9 cellular contexts compared by ENCODE assay signal in the genomic region with DNA sequence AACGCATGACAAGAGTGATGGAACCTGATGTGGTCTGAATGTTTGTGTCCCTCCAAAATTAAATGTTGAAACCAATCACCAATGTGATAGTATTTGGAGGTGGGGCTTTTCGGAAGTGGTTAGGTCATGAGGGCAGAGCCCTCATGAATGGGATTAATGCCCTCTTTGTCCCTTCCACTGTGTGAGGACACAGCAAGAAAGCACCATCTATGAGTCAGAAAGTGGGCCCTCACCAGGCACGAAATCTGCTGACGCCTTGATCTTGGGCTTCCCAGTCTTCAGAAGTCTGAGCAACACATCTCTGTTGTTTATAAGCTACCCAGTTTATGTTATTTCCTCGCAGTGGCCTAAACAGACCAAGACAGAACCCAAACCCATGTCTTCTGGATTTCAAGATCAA.
"Had no signal": no experiment of that assay in that cellular context is flagged by ENCODE, and none has a peak within 500 bp of the region (broad histone marks: within the 10 kb centered on the region; RNA-seq: fewer than 3 reads in every experiment).

No MANE protein-coding gene starts in this region.

- DNase-seq: H9, HCEC 1CT, KG1 had no signal

- ATAC-seq: GM23338, HepG2, K562 had no signal

- H3K27ac ChIP-seq: HL-60 had no signal

- H3K4me2 ChIP-seq: GM23338 had no signal

- H2AFZ ChIP-seq: GM23338 had no signal

- FAIRE-seq: H1, H54, HepG2, K562 had no signal

- H3K4me3 ChIP-seq: GM23338, K562 had no signal
